ENCODE assay signal across 8 cellular contexts in genomic region chr3:47476330-47476626, GRCh38. TPM values are rescaled to one million over a fixed set of nuclear protein-coding genes. Genes with fewer than 3 reads are reported as not detected.
A peak's percentile ranks its signal among the peaks of the same experiment; 100 is the strongest.
DNase-seq lines count a peak whose midpoint lies in the region; ATAC-seq and TF ChIP-seq lines count a peak whose summit lies in the region.

No MANE protein-coding gene starts in this region.

- peak overlapping the region; percentile 69 to 77 for H3K4me3 ChIP-seq in right atrium auricular region
- H3K4me3 ChIP-seq in brain microvascular endothelial cell (ENCODE audit: low read depth, low read length): peak overlapping the region; percentile 87
- peak overlapping the region; percentile 81 for H3K4me3 ChIP-seq in mononuclear cell (ENCODE audit: low read length)
- peak overlapping the region; percentile 51 to 75 for H3K4me3 ChIP-seq in aorta (ENCODE audit: low read length in 2 of 2)

- DNase-seq in right atrium auricular region (ENCODE audit: low spot score) (no peak), cardiac septum (ENCODE audit: low spot score) (no peak), brain microvascular endothelial cell (no peak), aorta (no peak)

- H3K27ac ChIP-seq in right atrium auricular region: peak overlapping the region; percentile 84 to 86
- peak overlapping the region; percentile 8 for H3K27ac ChIP-seq in brain microvascular endothelial cell
- peak overlapping the region in 1 of 2 donors; percentile 87 for H3K27ac ChIP-seq in aorta (ENCODE audit: low read depth in 1 of 2, low read length in 2 of 2)

- in situ Hi-C loops in brain microvascular endothelial cell (cut with HindIII; ENCODE audit: low pct_ligation_motif_present, low sequenced_read_pairs): no loop called here

- ATAC-seq in aorta (ENCODE audit: low FRiP score) (no peak), GM19397 (IDR thresholded peaks at IDR 0.05; ENCODE audit: unreplicated experiment) (no peak), HG03095 (IDR thresholded peaks at IDR 0.05; ENCODE audit: unreplicated experiment) (no peak), esophagus mucosa (no peak)

- no peaks in the 10 kb centered on the region for H3K9me3 ChIP-seq in right atrium auricular region
- H3K9me3 ChIP-seq in mononuclear cell (ENCODE audit: low read depth, low read length): no peaks in the 10 kb centered on the region
- H3K9me3 ChIP-seq in aorta (ENCODE audit: control insufficient read depth, low read length): no peaks in the 10 kb centered on the region

- H3K27me3 ChIP-seq in right atrium auricular region: no peaks in the 10 kb centered on the region
- H3K27me3 ChIP-seq in brain microvascular endothelial cell (replicated peaks): no peaks in the 10 kb centered on the region
- no peaks in the 10 kb centered on the region for H3K27me3 ChIP-seq in mononuclear cell (ENCODE audit: insufficient read depth, low read length)
- H3K27me3 ChIP-seq in aorta (ENCODE audit: control insufficient read depth in 1 of 2, insufficient read depth in 2 of 2, low read length in 1 of 2): no peaks in the 10 kb centered on the region

- H3K4me1 ChIP-seq in right atrium auricular region (peaks cover 0 to 27% of the 10 kb centered on the region in 2 donors), mononuclear cell (ENCODE audit: insufficient read depth, low read length) (peaks cover 28% of the 10 kb centered on the region), aorta (ENCODE audit: control insufficient read depth in 1 of 2, insufficient read depth in 2 of 2, low read length in 2 of 2) (no peaks in the 10 kb centered on the region)

- WGBS in aorta, 2 donors: 61 to 62% methylated on average over 5 of the region's 5 CpGs

- TF ChIP-seq CTCF in right atrium auricular region (IDR thresholded peaks at IDR 0.05) (no peak), brain microvascular endothelial cell (IDR thresholded peaks at IDR 0.05; ENCODE audit: low read depth, low read length, missing control alignments) (no peak)

- intact Hi-C loops in cardiac septum (cut with DNase I): no loop called here
- intact Hi-C loops in aorta (cut with DNase I): loop anchor here in 1 of 2 donors (2.0 kb wide), 1 partner anchor 55 kb away; no protein-coding TSS in a partner anchor

- H3K36me3 ChIP-seq in right atrium auricular region: no peaks in the 10 kb centered on the region
- H3K36me3 ChIP-seq in brain microvascular endothelial cell (replicated peaks): no peaks in the 10 kb centered on the region
- H3K36me3 ChIP-seq in aorta (ENCODE audit: control insufficient read depth in 1 of 2, insufficient read depth in 2 of 2, low read length in 1 of 2): no peaks in the 10 kb centered on the region

RNA-seq across cellular contexts. Expression of gene SCAP, which starts 0.5 kb away (rescaled TPM):
- 10 to 100 TPM; 46.5 to 57.3 TPM for total RNA-seq in right atrium auricular region
- total RNA-seq in cardiac septum: 37.9 TPM
- 31.9 TPM for total RNA-seq in mononuclear cell
- total RNA-seq in aorta: 10 to 100 TPM; 57.4 to 66.1 TPM
- 10 to 100 TPM; 13.9 to 53.0 TPM for polyA plus RNA-seq in aorta
- 59.8 TPM for total RNA-seq in esophagus mucosa

RNA-seq across cellular contexts. Expression of gene ELP6, which starts 37.2 kb away (rescaled TPM):
- total RNA-seq in right atrium auricular region (10 to 100 TPM; 14.9 to 16.7 TPM), cardiac septum (15.8 TPM), mononuclear cell (7.8 TPM), aorta (10 to 100 TPM; 19.7 to 21.9 TPM), esophagus mucosa (20.9 TPM)
- polyA plus RNA-seq in aorta: 10 to 100 TPM; 27.1 to 29.3 TPM
